ENCODE assay signal across 8 cellular contexts in genomic region chr7:75878312-75878768, GRCh38. TPM values are rescaled to one million over a fixed set of nuclear protein-coding genes. Genes with fewer than 3 reads are reported as not detected.
A peak's percentile ranks its signal among the peaks of the same experiment; 100 is the strongest.
DNase-seq lines count a peak whose midpoint lies in the region; ATAC-seq and TF ChIP-seq lines count a peak whose summit lies in the region.

No MANE protein-coding gene starts in this region.

- H3K79me2 ChIP-seq in Loucy (ENCODE audit: insufficient read depth, low read length), result peaks cover 30% of the 10 kb centered on the region

- no peaks in the 10 kb centered on the region for H3K9me3 Mint-ChIP-seq in CD8-positive, alpha-beta memory T cell
- H3K9me3 Mint-ChIP-seq in effector memory CD8-positive, alpha-beta T cell, result no peaks in the 10 kb centered on the region

- H3K36me3 ChIP-seq in CD8-positive, alpha-beta memory T cell (ENCODE audit: insufficient read depth, low read length), result peaks cover 18% of the 10 kb centered on the region
- no peaks in the 10 kb centered on the region; the same call in 1 of the 2 replicates for H3K36me3 ChIP-seq in Loucy (ENCODE audit: insufficient read depth, low read length)
- peaks cover 13 to 32% of the 10 kb centered on the region in 2 donors for H3K36me3 ChIP-seq in neuronal stem cell (replicated peaks in 1 of 2; ENCODE audit: control insufficient read depth in 2 of 2, insufficient read depth in 2 of 2, low read length in 2 of 2)

- H3K9ac ChIP-seq in Loucy (ENCODE audit: low read depth, low read length, poor library complexity, severe bottlenecking), result peak overlapping the region; percentile 92
- H3K9ac ChIP-seq in neuronal stem cell (ENCODE audit: low read depth, low read length, poor library complexity), result peak overlapping the region; percentile 78

- no peak overlapping the region for H4K8ac ChIP-seq in neuronal stem cell (ENCODE audit: low read depth, low read length)

- H2BK15ac ChIP-seq in neuronal stem cell (ENCODE audit: low read length), result peak overlapping the region; percentile 1

- peaks cover 22% of the 10 kb centered on the region for H3K4me1 ChIP-seq in CD8-positive, alpha-beta memory T cell (ENCODE audit: insufficient read depth, low read length)
- H3K4me1 ChIP-seq in Loucy (ENCODE audit: insufficient read depth, low read length, poor library complexity, severe bottlenecking), result peaks cover 23% of the 10 kb centered on the region
- peaks cover 6 to 15% of the 10 kb centered on the region in 2 donors for H3K4me1 ChIP-seq in neuronal stem cell (ENCODE audit: control insufficient read depth in 2 of 2, insufficient read depth in 1 of 2, low read depth in 1 of 2, low read length in 2 of 2)

- H2AK5ac ChIP-seq in neuronal stem cell (ENCODE audit: low read depth, low read length), result no peak overlapping the region

- H2AFZ ChIP-seq in Loucy (ENCODE audit: low read length) (peak overlapping the region; percentile 72), neuronal stem cell (ENCODE audit: low read length) (peak overlapping the region; percentile 82)

- H3K4ac ChIP-seq in neuronal stem cell (ENCODE audit: low read length), result no peak overlapping the region

- CTCF ChIA-PET in CD8-positive, alpha-beta memory T cell (lab: Charles Lee), result interaction anchor here (1.7 kb wide), 1 partner anchor 142 kb away, joined by 7 read pairs; no protein-coding TSS in a partner anchor

- peaks cover 25 to 44% (median 37%) of the 10 kb centered on the region in 3 donors for H3K4me1 Mint-ChIP-seq in CD8-positive, alpha-beta memory T cell
- H3K4me1 Mint-ChIP-seq in effector memory CD8-positive, alpha-beta T cell (ENCODE audit: low read depth in 2 of 2), result peaks cover 29 to 37% of the 10 kb centered on the region in 2 donors

- no peak overlapping the region for H4K91ac ChIP-seq in neuronal stem cell (ENCODE audit: low read depth, low read length, poor library complexity)

- H3K79me1 ChIP-seq in neuronal stem cell (ENCODE audit: low read depth, low read length), result peaks cover 12% of the 10 kb centered on the region

- peak overlapping the region; percentile 79 for H3K4me3 ChIP-seq in CD8-positive, alpha-beta memory T cell (ENCODE audit: low read length)
- H3K4me3 ChIP-seq in Loucy (ENCODE audit: low read length, poor library complexity, severe bottlenecking), result peak overlapping the region; percentile 93
- peak overlapping the region in 1 of 2 donors; percentile 82 for H3K4me3 ChIP-seq in neuronal stem cell (ENCODE audit: low read length in 2 of 2)

- POLR2A ChIA-PET in CD8-positive, alpha-beta memory T cell (lab: Charles Lee), result interaction anchor here (1.5 to 2.0 kb wide), 2 partner anchors 36 to 37 kb away, joined by 9 to 17 read pairs; no protein-coding TSS in a partner anchor

- H3F3A ChIP-seq in Loucy (ENCODE audit: low read depth), result no peaks in the 10 kb centered on the region

- H3K27me3 Mint-ChIP-seq in CD8-positive, alpha-beta memory T cell, result no peaks in the 10 kb centered on the region
- H3K27me3 Mint-ChIP-seq in effector memory CD8-positive, alpha-beta T cell, result no peaks in the 10 kb centered on the region

- H3K27me3 ChIP-seq in CD8-positive, alpha-beta memory T cell (ENCODE audit: insufficient read depth, low read length, poor library complexity, severe bottlenecking), result no peaks in the 10 kb centered on the region
- H3K27me3 ChIP-seq in Loucy (ENCODE audit: insufficient read depth, low read length, poor library complexity, severe bottlenecking) (no peaks in the 10 kb centered on the region), neuronal stem cell (ENCODE audit: control insufficient read depth in 3 of 3, insufficient read depth in 3 of 3, low read depth in 1 of 3, low read length in 3 of 3) (no peaks in the 10 kb centered on the region)

- H2BK12ac ChIP-seq in neuronal stem cell (ENCODE audit: low read length), result no peak overlapping the region

- TF ChIP-seq CTCF in Loucy (conservative IDR thresholded peaks at IDR 0.05; ENCODE audit: low read length), result no peak
- TF ChIP-seq CTCF in GM13977 (IDR thresholded peaks at IDR 0.05; ENCODE audit: extremely low read depth, insufficient read depth, missing control alignments), result no peak

- peak; percentile 30 for ATAC-seq in GM21717 (IDR thresholded peaks at IDR 0.05; ENCODE audit: unreplicated experiment)
- ATAC-seq in effector memory CD8-positive, alpha-beta T cell (replicated peaks), result peak; percentile 33
- ATAC-seq in sciatic nerve, result no peak

- peak overlapping the region; percentile 95 to 100 (median 97) for H3K27ac Mint-ChIP-seq in CD8-positive, alpha-beta memory T cell
- H3K27ac Mint-ChIP-seq in effector memory CD8-positive, alpha-beta T cell, result peak overlapping the region; percentile 92 to 94

- H3K18ac ChIP-seq in neuronal stem cell (ENCODE audit: low read length), result peak overlapping the region; percentile 89

- H3K36me3 Mint-ChIP-seq in CD8-positive, alpha-beta memory T cell, result peaks cover 0 to 42% (median 9%) of the 10 kb centered on the region in 3 donors
- H3K36me3 Mint-ChIP-seq in effector memory CD8-positive, alpha-beta T cell (ENCODE audit: insufficient read depth), result peaks cover 30% of the 10 kb centered on the region

- H4K20me1 ChIP-seq in Loucy (ENCODE audit: insufficient read depth, low read length, poor library complexity, severe bottlenecking), result peaks cover 9% of the 10 kb centered on the region

- no CpG with 5 or more reads among the region's 10 CpGs for WGBS in neuronal stem cell (ENCODE audit: extremely low coverage in 2 of 2, insufficient read length in 2 of 2, insufficient replicate concordance in 1 of 2), 2 donors

- H3K9me2 ChIP-seq in Loucy (replicated peaks; ENCODE audit: low read depth, low read length), result no peaks in the 10 kb centered on the region

- DNase-seq in CD8-positive, alpha-beta memory T cell, result no peak
- DNase-seq in effector memory CD8-positive, alpha-beta T cell, result no peak
- no peak for DNase-seq in neuronal stem cell (ENCODE audit: low spot score)
- no peak for DNase-seq in sciatic nerve (ENCODE audit: low spot score)
- DNase-seq in AML-193 (lab: John Stamatoyannopoulos, UW), result no peak
- no peak for DNase-seq in GM13977 (ENCODE audit: low spot score)

- no peak overlapping the region for H2BK5ac ChIP-seq in neuronal stem cell (ENCODE audit: low read length)

- H3K9me3 ChIP-seq in CD8-positive, alpha-beta memory T cell (ENCODE audit: low read length), result no peaks in the 10 kb centered on the region
- H3K9me3 ChIP-seq in Loucy (ENCODE audit: insufficient read depth, low read depth, low read length) (no peaks in the 10 kb centered on the region), neuronal stem cell (replicated peaks in 1 of 2; ENCODE audit: control insufficient read depth in 2 of 2, insufficient read depth in 1 of 2, low read depth in 1 of 2, low read length in 2 of 2) (no peaks in the 10 kb centered on the region)

- no peak overlapping the region for H3K23ac ChIP-seq in neuronal stem cell (ENCODE audit: low read depth, low read length, poor library complexity)

- H2BK120ac ChIP-seq in neuronal stem cell (ENCODE audit: low read depth, low read length), result no peak overlapping the region

- in situ Hi-C loops in GM13977 (cut with MboI; ENCODE audit: low pct_unique_long_range_greater_than_20kb, low sequenced_read_pairs, unreplicated experiment), result no loop called here

- H3K14ac ChIP-seq in neuronal stem cell (ENCODE audit: low read length), result no peak overlapping the region

- intact Hi-C loops in sciatic nerve (cut with DNase I), result no loop called here

- peak overlapping the region; percentile 95 to 99 (median 96) for H3K4me3 Mint-ChIP-seq in CD8-positive, alpha-beta memory T cell
- peak overlapping the region; percentile 96 for H3K4me3 Mint-ChIP-seq in effector memory CD8-positive, alpha-beta T cell

- peak overlapping the region; percentile 74 for H3K4me2 ChIP-seq in Loucy (ENCODE audit: low read depth, low read length, poor library complexity, severe bottlenecking)
- H3K4me2 ChIP-seq in neuronal stem cell (ENCODE audit: insufficient read depth, low read length, poor library complexity, severe bottlenecking), result peak overlapping the region; percentile 30

- peak overlapping the region; percentile 87 for H3K27ac ChIP-seq in CD8-positive, alpha-beta memory T cell (ENCODE audit: low read depth, low read length)
- H3K27ac ChIP-seq in neuronal stem cell (replicated peaks; ENCODE audit: low read length), result peak overlapping the region; percentile 18

RNA-seq across cellular contexts. Expression of gene RHBDD2, which starts 0.5 kb away (rescaled TPM):
- 10 to 100 TPM; 39.8 to 44.6 TPM for total RNA-seq in CD8-positive, alpha-beta memory T cell
- 108 TPM for polyA plus RNA-seq in CD8-positive, alpha-beta memory T cell
- 74.0 TPM for polyA plus RNA-seq in neuronal stem cell (2013, experiment 1 of 2)
- polyA plus RNA-seq in neuronal stem cell (2013, experiment 2 of 2), result 73.5 TPM
- total RNA-seq in sciatic nerve, result 72.8 TPM

RNA-seq across cellular contexts. Expression of gene POR, which starts 36.6 kb away (rescaled TPM):
- total RNA-seq in CD8-positive, alpha-beta memory T cell, result 10 to 100 TPM; 40.7 to 41.6 TPM
- polyA plus RNA-seq in CD8-positive, alpha-beta memory T cell, result 61.4 TPM
- 61.0 TPM for polyA plus RNA-seq in neuronal stem cell (2013, experiment 1 of 2)
- 62.9 TPM for polyA plus RNA-seq in neuronal stem cell (2013, experiment 2 of 2)
- total RNA-seq in sciatic nerve, result 89.2 TPM
